ENCODE assay signal across 1 cellular context in genomic region chr9:38405841-38406240, GRCh38.
TF ChIP-seq lines count a peak whose summit lies in the region.

No MANE protein-coding gene starts in this region.

TF ChIP-seq in K562, 482 proteins besides CTCF, POLR2A, EP300 and RAD21:
- TF ChIP-seq BRF2 (IDR thresholded peaks at IDR 0.05; ENCODE audit: borderline replicate concordance, insufficient read depth, insufficient read length) (no peak), THRAP3 (IDR thresholded peaks at IDR 0.05; ENCODE audit: borderline replicate concordance) (no peak), KDM2B (CRISPR knock-in tag; IDR thresholded peaks at IDR 0.05) (no peak), ZFP36 (IDR thresholded peaks at IDR 0.05; ENCODE audit: low read depth, low read length, partially characterized antibody) (peak; percentile 79), FOXK1 (CRISPR knock-in tag; IDR thresholded peaks at IDR 0.05; ENCODE audit: borderline replicate concordance) (0 out of 2 replicates have a peak, but pooled peaks have one; percentile 33), CCNT2 (IDR thresholded peaks at IDR 0.05; ENCODE audit: borderline replicate concordance, extremely low read depth, insufficient read length, low read depth, low read length) (no peak), TAL1 (IDR thresholded peaks at IDR 0.05) (no peak)
TF ChIP-seq in K562: peak in this region for 2.
